14 cellular contexts compared by ENCODE assay signal in genomic region chr5:32332361-32332760, GRCh38. TPM values are rescaled to one million over a fixed set of nuclear protein-coding genes. Genes with fewer than 3 reads are reported as not detected.
DNase-seq lines count a peak whose midpoint lies in the region; ATAC-seq and TF ChIP-seq lines count a peak whose summit lies in the region.
"Had no signal": no experiment of that assay in that cellular context is flagged by ENCODE, and none has a peak within 500 bp of the region (broad histone marks: within the 10 kb centered on the region; RNA-seq: fewer than 3 reads in every experiment).

No MANE protein-coding gene starts in this region.

- H4K20me1 ChIP-seq in hepatocyte (ENCODE audit: insufficient read depth, poor library complexity, severe bottlenecking): no peaks in the 10 kb centered on the region

- no peak overlapping the region for H3K4me2 ChIP-seq in hepatocyte
- H3K4me2 ChIP-seq: A549 had no signal

- H3K4me1 ChIP-seq in hepatocyte (ENCODE audit: insufficient read depth): no peaks in the 10 kb centered on the region
- H3K4me1 ChIP-seq in suprapubic skin: peaks cover 27% of the 10 kb centered on the region
- H3K4me1 ChIP-seq: A549, BE2C had no signal

- no peak for DNase-seq in hepatocyte (ENCODE audit: low spot score)
- DNase-seq in suprapubic skin (ENCODE audit: low spot score in 2 of 2): no peak
- DNase-seq in HPDE6-E6E7 (ENCODE audit: extremely low spot score): no peak
- no peak for DNase-seq in HuH-7.5 (ENCODE audit: low spot score)
- DNase-seq: BE2C; CD8-positive, alpha-beta T cell; COR-L47; DND-41; GDM1 had no signal

- ATAC-seq in GM18498 (IDR thresholded peaks at IDR 0.05; ENCODE audit: unreplicated experiment): no peak
- ATAC-seq: A549; CD8-positive, alpha-beta T cell had no signal

- no peaks in the 10 kb centered on the region for H3K79me2 ChIP-seq in hepatocyte

- H3K36me3 ChIP-seq in hepatocyte (replicated peaks; ENCODE audit: insufficient read depth, low read depth) (no peaks in the 10 kb centered on the region), suprapubic skin (no peaks in the 10 kb centered on the region)
- H3K36me3 ChIP-seq: BE2C had no signal

- TF ChIP-seq POLR2A in suprapubic skin (IDR thresholded peaks at IDR 0.05): no peak

- H3K27ac ChIP-seq in C4-2B (peak overlapping the region; percentile 55; the same call in 1 of the 2 replicates), VCaP (peak overlapping the region; percentile 91), hepatocyte (peak overlapping the region; percentile 77), suprapubic skin (peak overlapping the region; percentile 87)
- H3K27ac ChIP-seq: A549, HL-60 had no signal

- H3K9me3 ChIP-seq in hepatocyte (ENCODE audit: low read depth) (no peaks in the 10 kb centered on the region), suprapubic skin (no peaks in the 10 kb centered on the region)
- H3K9me3 ChIP-seq: A549, BE2C had no signal

- H3K9me2 ChIP-seq in hepatocyte (replicated peaks; ENCODE audit: insufficient read depth): no peaks in the 10 kb centered on the region

- WGBS in hepatocyte (ENCODE audit: low lambda C conversion rate, missing lambda C conversion rate): 83% methylated on average over 1 of the region's 1 CpG
- 85% methylated on average over 1 of the region's 1 CpG for WGBS in suprapubic skin

- H3K27me3 ChIP-seq in hepatocyte: no peaks in the 10 kb centered on the region
- no peaks in the 10 kb centered on the region for H3K27me3 ChIP-seq in suprapubic skin
- H3K27me3 ChIP-seq: BE2C had no signal

- H2AFZ ChIP-seq in hepatocyte: no peak overlapping the region

- H3K4me3 ChIP-seq in hepatocyte (no peak overlapping the region), suprapubic skin (no peak overlapping the region)
- H3K4me3 ChIP-seq: A549 had no signal

- no peak for TF ChIP-seq CTCF in C4-2B (conservative IDR thresholded peaks at IDR 0.05)
- TF ChIP-seq CTCF in VCaP (conservative IDR thresholded peaks at IDR 0.05): no peak
- no peak for TF ChIP-seq CTCF in hepatocyte (IDR thresholded peaks at IDR 0.05; ENCODE audit: poor library complexity)
- no peak for TF ChIP-seq CTCF in suprapubic skin (IDR thresholded peaks at IDR 0.05)

- TF ChIP-seq EP300 in suprapubic skin (IDR thresholded peaks at IDR 0.05): no peak

RNA-seq across cellular contexts. Expression of gene MTMR12, which starts 19.6 kb away (rescaled TPM):
- total RNA-seq in hepatocyte (14.7 and 19.7 TPM in 2 replicates), suprapubic skin (10 to 100 TPM; 28.1 to 43.6 (median 40.6) TPM)
- 7.1 and 11.0 TPM in 2 replicates for polyA plus RNA-seq in hepatocyte
